ENCODE assay signal across 30 cellular contexts in the genomic region with DNA sequence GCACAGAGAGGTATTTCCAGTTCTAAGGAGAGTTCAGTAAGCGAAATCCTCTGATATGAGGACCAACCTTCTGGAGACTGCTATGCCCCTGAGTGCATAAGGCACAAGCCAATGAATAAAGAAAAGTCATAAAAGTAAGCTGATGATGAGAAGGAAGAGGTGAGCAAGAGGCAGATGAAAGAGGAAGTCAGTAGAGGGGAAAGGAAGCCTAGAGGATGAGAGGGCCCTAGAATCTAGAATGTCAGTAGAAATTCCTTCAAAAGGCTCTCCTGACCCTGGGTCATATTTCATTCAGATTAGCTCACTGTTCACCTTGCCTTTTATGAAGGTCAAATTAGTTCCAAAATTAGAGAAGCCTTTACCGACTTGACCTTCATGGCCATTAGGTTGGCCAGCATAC.
"Had no signal": no experiment of that assay in that cellular context is flagged by ENCODE, and none has a peak within 500 bp of the region (broad histone marks: within the 10 kb centered on the region; RNA-seq: fewer than 3 reads in every experiment).

No MANE protein-coding gene starts in this region.

- H3K9me3 ChIP-seq: SJSA1 had no signal

- H3K4me3 Mint-ChIP-seq: activated CD4-positive, alpha-beta memory T cell treated with anti-CD3 and anti-CD28 coated beads for 36 hours; activated CD4-positive, alpha-beta T cell treated with anti-CD3 and anti-CD28 coated beads, Interleukin-2, amount 10 ng/mL, durations not matched to agents 7 days and 5 days; activated naive CD8-positive, alpha-beta T cell treated with anti-CD3 and anti-CD28 coated beads, Interleukin-2, amount 50 U/mL, for 24 hours; activated T-cell treated with anti-CD3 and anti-CD28 coated beads, Interleukin-2, amount 50 U/mL, for 4 hours; brain; central memory CD8-positive, alpha-beta T cell; T-helper 1 cell treated with Interleukin-12 subunit alpha and Interleukin-12 subunit beta and Interleukin-4 antibody, amounts not matched to agents 30 μg/mL and 1 μg/mL, for 36 hours; WTC11 had no signal

- FAIRE-seq: astrocyte had no signal

- H3K36me3 Mint-ChIP-seq: activated CD4-positive, alpha-beta memory T cell treated with anti-CD3 and anti-CD28 coated beads for 36 hours; activated naive CD4-positive, alpha-beta T cell treated with anti-CD3 and anti-CD28 coated beads, Interleukin-2, amount 50 U/mL, for 72 hours; brain; WTC11 had no signal

- H3K9ac ChIP-seq: KMS-11 had no signal

- H3K4me2 ChIP-seq: KMS-11 had no signal

- H3K27ac Mint-ChIP-seq: activated CD4-positive, alpha-beta memory T cell treated with anti-CD3 and anti-CD28 coated beads for 36 hours; activated CD4-positive, alpha-beta T cell treated with anti-CD3 and anti-CD28 coated beads, Interleukin-2, amount 10 ng/mL, durations not matched to agents 7 days and 5 days; activated naive CD4-positive, alpha-beta T cell treated with anti-CD3 and anti-CD28 coated beads, Interleukin-2, amount 50 U/mL, for 72 hours; activated naive CD8-positive, alpha-beta T cell treated with anti-CD3 and anti-CD28 coated beads, Interleukin-2, amount 50 U/mL, for 24 hours; brain; T-helper 1 cell treated with Interleukin-12 subunit alpha and Interleukin-12 subunit beta and Interleukin-4 antibody, amounts not matched to agents 30 μg/mL and 1 μg/mL, for 36 hours; WTC11 had no signal

- H3K27me3 ChIP-seq: SJSA1 had no signal

- H3K27ac ChIP-seq: KMS-11, SJSA1 had no signal

- H3K4me3 ChIP-seq: SJSA1 had no signal

- H3K4me1 ChIP-seq: SJSA1 had no signal

- ATAC-seq: activated naive CD4-positive, alpha-beta T cell treated with anti-CD3 and anti-CD28 coated beads, Interleukin-2, amount 50 U/mL, for 72 hours; activated naive CD8-positive, alpha-beta T cell treated with anti-CD3 and anti-CD28 coated beads, Interleukin-2, amount 50 U/mL, for 24 hours; activated T-cell treated with anti-CD3 and anti-CD28 coated beads, Interleukin-2, amount 50 U/mL, for 4 hours; Panc1; Right ventricle myocardium inferior; SK-N-SH treated with all-trans-retinoic acid at 6 μM for 48 hours; WTC11 had no signal

- H3K9me3 Mint-ChIP-seq: activated CD4-positive, alpha-beta memory T cell treated with anti-CD3 and anti-CD28 coated beads for 36 hours; activated naive CD4-positive, alpha-beta T cell treated with anti-CD3 and anti-CD28 coated beads, Interleukin-2, amount 50 U/mL, for 72 hours; activated naive CD8-positive, alpha-beta T cell treated with anti-CD3 and anti-CD28 coated beads, Interleukin-2, amount 50 U/mL, for 24 hours; activated T-cell treated with anti-CD3 and anti-CD28 coated beads, Interleukin-2, amount 50 U/mL, for 4 hours; central memory CD8-positive, alpha-beta T cell; T-helper 1 cell treated with Interleukin-12 subunit alpha and Interleukin-12 subunit beta and Interleukin-4 antibody, amounts not matched to agents 30 μg/mL and 1 μg/mL, for 36 hours had no signal

- DNase-seq: activated CD4-positive, alpha-beta memory T cell treated with anti-CD3 and anti-CD28 coated beads for 36 hours; activated CD4-positive, alpha-beta T cell treated with anti-CD3 and anti-CD28 coated beads, Interleukin-2, amount 10 ng/mL, durations not matched to agents 7 days and 5 days; activated CD8-positive, alpha-beta memory T cell treated with anti-CD3 and anti-CD28 coated beads for 24 hours; activated effector memory CD4-positive, alpha-beta T cell treated with anti-CD3 and anti-CD28 coated beads, Interleukin-2, amount 50 U/mL, for 16 hours; activated naive CD4-positive, alpha-beta T cell treated with Interleukin-2 at 50 U/mL for 16 hours; activated naive CD8-positive, alpha-beta T cell treated with anti-CD3 and anti-CD28 coated beads, Interleukin-2, amount 50 U/mL, for 24 hours; activated T-cell treated with anti-CD3 and anti-CD28 coated beads, Interleukin-2, amount 50 U/mL, for 4 hours; amniotic stem cell; IMR-90; MM.1S; NCI-H1092 treated with DMSO at 0.1 percent for 48 hours; NCI-H1417 treated with DMSO at 0.1 percent for 48 hours; NCI-H1694; NCI-H2029 treated with DMSO at 0.1 percent for 48 hours; NCI-H510A treated with DMSO at 0.1 percent for 48 hours; NCI-H69; NK-92 treated with Interleukin-12 subunit alpha and Interleukin-12 subunit beta, amount 100 ng/mL, for 24 hours; OCI-M1; RPMI8226 had no signal

- H3K36me3 ChIP-seq: SJSA1 had no signal
